ENCODE assay signal across 8 cellular contexts in the genomic region with DNA sequence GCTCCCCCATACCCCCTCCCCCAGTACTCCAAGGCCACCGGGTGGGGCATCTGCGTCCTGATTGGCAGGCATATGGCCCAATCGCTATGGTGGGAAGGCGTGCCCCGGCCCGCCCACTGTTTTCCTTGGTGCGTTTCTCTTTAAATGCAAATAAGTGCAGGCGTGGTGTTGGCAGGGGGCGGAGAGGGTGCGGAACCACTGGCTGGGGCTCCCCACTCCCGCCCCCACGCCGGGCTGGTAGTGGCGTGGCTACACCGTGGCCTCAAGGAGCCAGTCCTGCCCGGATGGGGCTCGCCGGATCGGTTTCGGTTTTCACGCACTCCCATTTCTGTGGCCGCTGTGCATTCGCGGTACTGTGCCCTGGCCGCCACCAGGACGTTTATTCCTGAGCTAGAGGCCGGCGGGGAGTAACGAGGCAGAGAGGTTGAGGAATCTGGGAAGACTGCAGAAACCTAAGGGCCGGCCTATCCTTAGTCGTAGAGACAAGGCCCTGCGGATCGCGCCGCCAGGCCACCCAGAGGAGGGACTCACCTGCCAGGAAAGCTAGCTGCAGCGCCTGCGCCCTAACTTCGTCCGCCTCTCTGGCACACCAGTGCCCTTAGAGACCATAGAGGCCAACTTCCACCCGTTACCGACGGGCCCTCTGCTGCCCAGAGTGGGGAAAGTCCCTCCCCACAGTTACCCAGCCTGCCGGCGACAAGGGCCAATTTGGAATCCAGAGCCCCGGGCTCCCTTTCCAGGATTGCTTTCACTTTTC. TPM values are rescaled to one million over a fixed set of nuclear protein-coding genes. Genes with fewer than 3 reads are reported as not detected.
DNase-seq lines count a peak whose midpoint lies in the region; ATAC-seq and TF ChIP-seq lines count a peak whose summit lies in the region.

No MANE protein-coding gene starts in this region.

- H3K27me3 ChIP-seq in Karpas-422 (ENCODE audit: low read length): no peaks in the 10 kb centered on the region

- no peaks in the 10 kb centered on the region for H3K9me2 ChIP-seq in Karpas-422 (replicated peaks; ENCODE audit: insufficient read depth, low read length)

- H2AFZ ChIP-seq in Karpas-422 (ENCODE audit: low read length): peak overlapping the region; percentile 78; the same call in 1 of the 2 replicates

- H3K36me3 ChIP-seq in Karpas-422 (ENCODE audit: insufficient read depth, low read length): no peaks in the 10 kb centered on the region

- peaks cover 10% of the 10 kb centered on the region for H3K4me1 Mint-ChIP-seq in activated T-helper 17 cell treated with anti-CD3 and anti-CD28 coated beads, Interleukin-2, amount 50 U/mL, for 72 hours
- H3K4me1 Mint-ChIP-seq in natural killer cell treated with Interleukin-12 subunit alpha and Interleukin-12 subunit beta and Interleukin-15 and Interleukin-18, amount 100 ng/mL, for 72 hours (ENCODE audit: low read depth in 2 of 2): peaks cover 0 to 8% of the 10 kb centered on the region in 2 donors

- ATAC-seq in GM21786 (IDR thresholded peaks at IDR 0.05; ENCODE audit: unreplicated experiment): peak; percentile 83
- peak; percentile 90 for ATAC-seq in activated T-helper 17 cell treated with anti-CD3 and anti-CD28 coated beads, Interleukin-2, amount 50 U/mL, for 72 hours (replicated peaks)
- peak; percentile 96 for ATAC-seq in natural killer cell treated with Interleukin-12 subunit alpha and Interleukin-12 subunit beta and Interleukin-15 and Interleukin-18, amount 100 ng/mL, for 72 hours

- H3K4me2 ChIP-seq in Karpas-422 (ENCODE audit: low read depth, low read length, poor library complexity, severe bottlenecking): peak overlapping the region; percentile 76

- H3K36me3 Mint-ChIP-seq in activated T-helper 17 cell treated with anti-CD3 and anti-CD28 coated beads, Interleukin-2, amount 50 U/mL, for 72 hours (ENCODE audit: low read depth): no peaks in the 10 kb centered on the region
- H3K36me3 Mint-ChIP-seq in natural killer cell treated with Interleukin-12 subunit alpha and Interleukin-12 subunit beta and Interleukin-15 and Interleukin-18, amount 100 ng/mL, for 72 hours: no peaks in the 10 kb centered on the region

- no peak for TF ChIP-seq CTCF in fibroblast of mammary gland (conservative IDR thresholded peaks at IDR 0.05; ENCODE audit: control insufficient read depth, insufficient read depth, low read depth, low read length)

- peak overlapping the region; percentile 71 for H3K27ac Mint-ChIP-seq in activated T-helper 17 cell treated with anti-CD3 and anti-CD28 coated beads, Interleukin-2, amount 50 U/mL, for 72 hours
- peak overlapping the region; percentile 74 to 88 for H3K27ac Mint-ChIP-seq in natural killer cell treated with Interleukin-12 subunit alpha and Interleukin-12 subunit beta and Interleukin-15 and Interleukin-18, amount 100 ng/mL, for 72 hours

- H3K4me1 ChIP-seq in Karpas-422 (ENCODE audit: low read length): peaks cover 27% of the 10 kb centered on the region

- no peaks in the 10 kb centered on the region for H4K20me1 ChIP-seq in Karpas-422 (ENCODE audit: insufficient read depth, low read depth, low read length)

- H3K9me3 ChIP-seq in Karpas-422 (ENCODE audit: low read length): no peaks in the 10 kb centered on the region

- H3K27me3 Mint-ChIP-seq in activated T-helper 17 cell treated with anti-CD3 and anti-CD28 coated beads, Interleukin-2, amount 50 U/mL, for 72 hours: no peaks in the 10 kb centered on the region
- H3K27me3 Mint-ChIP-seq in natural killer cell treated with Interleukin-12 subunit alpha and Interleukin-12 subunit beta and Interleukin-15 and Interleukin-18, amount 100 ng/mL, for 72 hours: no peaks in the 10 kb centered on the region

- H3K4me3 ChIP-seq in Karpas-422 (ENCODE audit: low read length) (peak overlapping the region; percentile 76), fibroblast of mammary gland (ENCODE audit: control insufficient read depth, low read depth, low read length) (peak overlapping the region; percentile 54)

- peak overlapping the region; percentile 55 for H3K27ac ChIP-seq in Karpas-422 (ENCODE audit: low read length)

- peak; percentile 85 for DNase-seq in Daoy (ENCODE audit: low read depth)
- peak; percentile 95 for DNase-seq in Karpas-422
- DNase-seq in RKO (ENCODE audit: low spot score): peak; percentile 87
- DNase-seq in fibroblast of mammary gland (ENCODE audit: low read depth): peak; percentile 85
- peak; percentile 93 for DNase-seq in natural killer cell treated with Interleukin-12 subunit alpha and Interleukin-12 subunit beta and Interleukin-15 and Interleukin-18, amount 100 ng/mL, for 72 hours (ENCODE audit: low spot score)
- DNase-seq in stimulated activated naive CD4-positive, alpha-beta T cell treated with Interleukin-2 at 50 U/mL for 16 hours (lab: John Stamatoyannopoulos, UW): peak; percentile 82

- no peaks in the 10 kb centered on the region for H3K9me3 Mint-ChIP-seq in activated T-helper 17 cell treated with anti-CD3 and anti-CD28 coated beads, Interleukin-2, amount 50 U/mL, for 72 hours
- H3K9me3 Mint-ChIP-seq in natural killer cell treated with Interleukin-12 subunit alpha and Interleukin-12 subunit beta and Interleukin-15 and Interleukin-18, amount 100 ng/mL, for 72 hours: no peaks in the 10 kb centered on the region

- H3K9ac ChIP-seq in Karpas-422 (ENCODE audit: low read length): peak overlapping the region; percentile 80

- peak overlapping the region; percentile 75 for H3K4me3 Mint-ChIP-seq in activated T-helper 17 cell treated with anti-CD3 and anti-CD28 coated beads, Interleukin-2, amount 50 U/mL, for 72 hours
- H3K4me3 Mint-ChIP-seq in natural killer cell treated with Interleukin-12 subunit alpha and Interleukin-12 subunit beta and Interleukin-15 and Interleukin-18, amount 100 ng/mL, for 72 hours: peak overlapping the region; percentile 83

- H3K79me2 ChIP-seq in Karpas-422 (ENCODE audit: low read length): peaks cover 38% of the 10 kb centered on the region

RNA-seq across cellular contexts. Expression of a gene that starts 0.4 kb away (rescaled TPM):
- total RNA-seq in Daoy (2014; rRNA removed; shearing (Covaris generic)): 0.24 and 0.51 TPM in 2 replicates
- 3.1 and 4.4 TPM in 2 replicates for total RNA-seq in Karpas-422 (2014; rRNA removed; shearing (Covaris generic); ENCODE audit: low replicate concordance)
- total RNA-seq in activated T-helper 17 cell treated with anti-CD3 and anti-CD28 coated beads, Interleukin-2, amount 50 U/mL, for 72 hours: 1 to 10 TPM; 3.0 TPM
- total RNA-seq in natural killer cell treated with Interleukin-12 subunit alpha and Interleukin-12 subunit beta and Interleukin-15 and Interleukin-18, amount 100 ng/mL, for 72 hours: 1 to 10 TPM; 4.0 to 4.4 TPM

RNA-seq across cellular contexts. Expression of a gene that starts 24.5 kb away (rescaled TPM):
- total RNA-seq in Daoy (2014; rRNA removed; shearing (Covaris generic)): not detected in 2 replicates
- total RNA-seq in Karpas-422 (2014; rRNA removed; shearing (Covaris generic); ENCODE audit: low replicate concordance): 0.41 and 0.51 TPM in 2 replicates
- not detected for total RNA-seq in activated T-helper 17 cell treated with anti-CD3 and anti-CD28 coated beads, Interleukin-2, amount 50 U/mL, for 72 hours
- not detected for total RNA-seq in natural killer cell treated with Interleukin-12 subunit alpha and Interleukin-12 subunit beta and Interleukin-15 and Interleukin-18, amount 100 ng/mL, for 72 hours

Comparison
In these comparisons a context has a peak if more than half of its experiments do, and no peak if none do; other contexts are left out.
1. Peak in every context shown above with its lines: DNase-seq, ATAC-seq, H3K4me3 ChIP-seq and H3K27ac ChIP-seq.